In genomic region chr15:92902020-92902419, GRCh38 we compare ENCODE assay signal across 1 cellular context.
TF ChIP-seq lines count a peak whose summit lies in the region.

No MANE protein-coding gene starts in this region.

TF ChIP-seq in A549, 52 proteins besides CTCF, POLR2A, EP300 and RAD21 (continued from another document):
- TF ChIP-seq E2F6 (IDR thresholded peaks at IDR 0.05; ENCODE audit: borderline replicate concordance, low read depth), result no peak
TF ChIP-seq in A549: peak in this region for 0.
